ENCODE assay signal across 8 cellular contexts in genomic region chr3:12287727-12288465, GRCh38.
DNase-seq lines count a peak whose midpoint lies in the region; ATAC-seq and TF ChIP-seq lines count a peak whose summit lies in the region.

No MANE protein-coding gene starts in this region.

- no peak overlapping the region for H3K27ac Mint-ChIP-seq in nephron progenitor cell

- H3K4me1 Mint-ChIP-seq in nephron progenitor cell = no peaks in the 10 kb centered on the region

- H3K4me3 Mint-ChIP-seq in nephron progenitor cell = peak overlapping the region; percentile 81

- peaks cover 70% of the 10 kb centered on the region for H3K27me3 Mint-ChIP-seq in nephron progenitor cell (ENCODE audit: low read depth, poor library complexity)

- TF ChIP-seq CTCF in nephron progenitor cell (IDR thresholded peaks at IDR 0.05) = no peak

- H3K36me3 Mint-ChIP-seq in nephron progenitor cell (ENCODE audit: low read depth) = no peaks in the 10 kb centered on the region

- ATAC-seq in SK-N-SH treated with all-trans-retinoic acid at 6 μM for 48 hours (peak; percentile 89), GM18505 (IDR thresholded peaks at IDR 0.05; ENCODE audit: unreplicated experiment) (no peak)

- DNase-seq in activated CD4-positive, alpha-beta T cell treated with anti-CD3 and anti-CD28 coated beads for 48 hours = peak; percentile 11
- DNase-seq in activated CD4-positive, alpha-beta T cell treated with anti-CD3 and anti-CD28 coated beads, Interleukin-2, amount 50 U/mL, for 1 hour = no peak
- peak; percentile 58 for DNase-seq in fibroblast of gingiva (ENCODE audit: low read depth)
- peak; percentile 67 for DNase-seq in nephron progenitor cell
- DNase-seq in NCI-H446 treated with DMSO at 0.1 percent for 48 hours (lab: John Stamatoyannopoulos, UW) = no peak
- DNase-seq in OCI-M1 (lab: John Stamatoyannopoulos, UW) = no peak

- TF ChIP-seq POLR2A in GM18505 (IDR thresholded peaks at IDR 0.05; ENCODE audit: borderline replicate concordance, extremely low read depth, insufficient read depth, insufficient read length) = no peak

- H3K9me3 Mint-ChIP-seq in nephron progenitor cell = peaks cover 10% of the 10 kb centered on the region

TF ChIP-seq in SK-N-SH treated with all-trans-retinoic acid at 6 μM for 48 hours, 23 proteins besides CTCF, POLR2A, EP300 and RAD21:
- TF ChIP-seq, protein P1, sequence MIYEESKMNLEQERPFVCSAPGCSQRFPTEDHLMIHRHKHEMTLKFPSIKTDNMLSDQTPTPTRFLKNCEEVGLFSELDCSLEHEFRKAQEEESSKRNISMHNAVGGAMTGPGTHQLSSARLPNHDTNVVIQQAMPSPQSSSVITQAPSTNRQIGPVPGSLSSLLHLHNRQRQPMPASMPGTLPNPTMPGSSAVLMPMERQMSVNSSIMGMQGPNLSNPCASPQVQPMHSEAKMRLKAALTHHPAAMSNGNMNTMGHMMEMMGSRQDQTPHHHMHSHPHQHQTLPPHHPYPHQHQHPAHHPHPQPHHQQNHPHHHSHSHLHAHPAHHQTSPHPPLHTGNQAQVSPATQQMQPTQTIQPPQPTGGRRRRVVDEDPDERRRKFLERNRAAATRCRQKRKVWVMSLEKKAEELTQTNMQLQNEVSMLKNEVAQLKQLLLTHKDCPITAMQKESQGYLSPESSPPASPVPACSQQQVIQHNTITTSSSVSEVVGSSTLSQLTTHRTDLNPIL (CRISPR knock-in tag; IDR thresholded peaks at IDR 0.05; ENCODE audit: low read depth) = no peak
- TF ChIP-seq ESRRG (CRISPR knock-in tag; IDR thresholded peaks at IDR 0.05) = no peak
- TF ChIP-seq SNAI2 (CRISPR knock-in tag; IDR thresholded peaks at IDR 0.05) = no peak
- TF ChIP-seq ZNF8 (CRISPR knock-in tag; IDR thresholded peaks at IDR 0.05) = no peak

Comparison
In these comparisons a context has a peak if more than half of its experiments do, and no peak if none do; other contexts are left out.
1. DNase-seq: peak in activated CD4-positive, alpha-beta T cell treated with anti-CD3 and anti-CD28 coated beads for 48 hours (single experiment), fibroblast of gingiva (single experiment) and nephron progenitor cell (single experiment); none in activated CD4-positive, alpha-beta T cell treated with anti-CD3 and anti-CD28 coated beads, Interleukin-2, amount 50 U/mL, for 1 hour (single experiment), NCI-H446 treated with DMSO at 0.1 percent for 48 hours (single experiment) and OCI-M1 (single experiment).